ENCODE assay signal across 11 cellular contexts in genomic region chr9:134439368-134439784, GRCh38.
"Had no signal": no experiment of that assay in that cellular context is flagged by ENCODE, and none has a peak within 500 bp of the region (broad histone marks: within the 10 kb centered on the region; RNA-seq: fewer than 3 reads in every experiment).

No MANE protein-coding gene starts in this region.

- H3K27ac ChIP-seq: skin epidermis, tibial artery, vagina had no signal

- H3K4me3 ChIP-seq: skin epidermis, tibial artery, vagina had no signal

- H3K27ac Mint-ChIP-seq: activated CD4-positive, alpha-beta memory T cell treated with anti-CD3 and anti-CD28 coated beads for 36 hours; activated T-cell treated with anti-CD3 and anti-CD28 coated beads, Interleukin-2, amount 50 U/mL, for 72 hours; natural killer cell; stimulated activated memory B cell treated with anti-CD40 and anti-IgM and Interleukin-4, amounts not matched to agents 10 μg/mL and 1 μg/mL and 100 μg/mL, for 72 hours had no signal

- H3K36me3 Mint-ChIP-seq: natural killer cell; stimulated activated memory B cell treated with anti-CD40 and anti-IgM and Interleukin-4, amounts not matched to agents 10 μg/mL and 1 μg/mL and 100 μg/mL, for 72 hours had no signal

- DNase-seq: activated CD4-positive, alpha-beta memory T cell treated with anti-CD3 and anti-CD28 coated beads for 36 hours; activated naive CD4-positive, alpha-beta T cell; activated T-cell treated with anti-CD3 and anti-CD28 coated beads, Interleukin-2, amount 50 U/mL, for 72 hours; hypothalamus; kidney glomerular epithelial cell; natural killer cell; retina; tibial artery had no signal

- ATAC-seq: activated T-cell treated with anti-CD3 and anti-CD28 coated beads, Interleukin-2, amount 50 U/mL, for 72 hours; natural killer cell; stimulated activated memory B cell treated with anti-CD40 and anti-IgM and Interleukin-4, amounts not matched to agents 10 μg/mL and 1 μg/mL and 100 μg/mL, for 72 hours had no signal

- H3K4me3 Mint-ChIP-seq: activated CD4-positive, alpha-beta memory T cell treated with anti-CD3 and anti-CD28 coated beads for 36 hours; activated T-cell treated with anti-CD3 and anti-CD28 coated beads, Interleukin-2, amount 50 U/mL, for 72 hours; natural killer cell; stimulated activated memory B cell treated with anti-CD40 and anti-IgM and Interleukin-4, amounts not matched to agents 10 μg/mL and 1 μg/mL and 100 μg/mL, for 72 hours had no signal

- H3K9me3 ChIP-seq: tibial artery, vagina had no signal

- H3K9me3 Mint-ChIP-seq: activated CD4-positive, alpha-beta memory T cell treated with anti-CD3 and anti-CD28 coated beads for 36 hours; activated T-cell treated with anti-CD3 and anti-CD28 coated beads, Interleukin-2, amount 50 U/mL, for 72 hours; natural killer cell; stimulated activated memory B cell treated with anti-CD40 and anti-IgM and Interleukin-4, amounts not matched to agents 10 μg/mL and 1 μg/mL and 100 μg/mL, for 72 hours had no signal

- H3K27me3 ChIP-seq: vagina had no signal
